15 cellular contexts compared by ENCODE assay signal in the genomic region with DNA sequence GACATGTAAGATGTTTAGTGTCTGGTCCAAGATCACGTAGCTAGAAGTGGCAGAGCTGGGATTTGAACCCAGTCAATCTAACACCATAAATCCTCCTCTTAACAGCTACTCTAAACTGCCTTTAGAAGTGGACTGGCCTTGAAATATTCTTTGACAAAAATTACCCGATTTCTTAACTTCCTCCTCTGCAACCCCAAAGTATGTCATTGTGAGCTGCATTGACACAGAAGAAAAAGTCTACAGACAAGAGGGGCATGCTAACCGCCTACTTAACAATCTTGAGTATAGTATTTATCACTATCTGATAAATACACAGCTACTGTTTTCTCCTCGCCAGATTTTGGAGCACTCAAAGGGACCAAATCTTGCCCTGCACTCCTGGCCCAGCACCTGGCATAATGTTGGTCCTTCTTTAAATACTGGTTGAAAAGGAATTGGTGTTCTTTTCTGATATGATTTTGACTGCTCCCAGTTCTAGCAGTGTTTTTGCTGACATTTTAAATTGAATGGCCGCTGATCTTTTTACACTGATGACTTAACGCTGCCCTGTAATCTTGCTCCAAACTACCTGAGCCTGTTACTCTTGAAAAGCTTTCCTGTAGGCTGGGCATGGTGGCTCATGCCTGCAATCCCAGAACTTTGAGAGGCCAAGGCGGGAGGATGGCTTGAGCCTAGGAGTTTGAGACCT.
"Had no signal": no experiment of that assay in that cellular context is flagged by ENCODE, and none has a peak within 500 bp of the region (broad histone marks: within the 10 kb centered on the region; RNA-seq: fewer than 3 reads in every experiment).

No MANE protein-coding gene starts in this region.

- H3K36me3 Mint-ChIP-seq: activated CD4-positive, alpha-beta memory T cell treated with anti-CD3 and anti-CD28 coated beads for 36 hours; natural killer cell had no signal

- H3K4me3 Mint-ChIP-seq: activated CD4-positive, alpha-beta memory T cell treated with anti-CD3 and anti-CD28 coated beads for 36 hours; activated naive CD8-positive, alpha-beta T cell treated with anti-CD3 and anti-CD28 coated beads, Interleukin-2, amount 10 ng/mL, durations not matched to agents 7 days and 5 days; endodermal cell; natural killer cell; stimulated activated memory B cell treated with anti-CD40 and anti-IgM and Interleukin-4, amounts not matched to agents 10 μg/mL and 1 μg/mL and 100 μg/mL, for 72 hours had no signal

- H3K9me3 ChIP-seq: spleen, suprapubic skin, upper lobe of right lung had no signal

- H3K9me3 Mint-ChIP-seq: activated CD4-positive, alpha-beta memory T cell treated with anti-CD3 and anti-CD28 coated beads for 36 hours; activated naive CD8-positive, alpha-beta T cell treated with anti-CD3 and anti-CD28 coated beads, Interleukin-2, amount 10 ng/mL, durations not matched to agents 7 days and 5 days; endodermal cell; natural killer cell; stimulated activated memory B cell treated with anti-CD40 and anti-IgM and Interleukin-4, amounts not matched to agents 10 μg/mL and 1 μg/mL and 100 μg/mL, for 72 hours had no signal

- H3K27me3 ChIP-seq: spleen, suprapubic skin, upper lobe of right lung had no signal

- H3K27ac ChIP-seq: spleen, suprapubic skin, upper lobe of right lung had no signal

- DNase-seq: activated CD4-positive, alpha-beta memory T cell treated with anti-CD3 and anti-CD28 coated beads for 36 hours; activated gamma-delta T cell treated with Interleukin-2 at 50 U/mL for 16 hours; activated naive CD8-positive, alpha-beta T cell treated with anti-CD3 and anti-CD28 coated beads, Interleukin-2, amount 10 ng/mL, durations not matched to agents 7 days and 5 days; activated T-cell treated with anti-CD3 and anti-CD28 coated beads, Interleukin-2, amount 50 U/mL, for 48 hours; anterior cingulate cortex; endodermal cell; hypothalamus; left cardiac atrium; natural killer cell; spleen; stimulated activated CD4-positive, alpha-beta T cell treated with anti-CD3 and anti-CD28 coated beads, Interleukin-1b, Interleukin-23, amount 100 ng/mL, for 48 hours; upper lobe of right lung had no signal

- H3K4me1 ChIP-seq: suprapubic skin had no signal

- H3K4me3 ChIP-seq: spleen, suprapubic skin, upper lobe of right lung had no signal

- H3K27me3 Mint-ChIP-seq: activated CD4-positive, alpha-beta memory T cell treated with anti-CD3 and anti-CD28 coated beads for 36 hours; activated naive CD8-positive, alpha-beta T cell treated with anti-CD3 and anti-CD28 coated beads, Interleukin-2, amount 10 ng/mL, durations not matched to agents 7 days and 5 days; stimulated activated memory B cell treated with anti-CD40 and anti-IgM and Interleukin-4, amounts not matched to agents 10 μg/mL and 1 μg/mL and 100 μg/mL, for 72 hours had no signal

- H3K36me3 ChIP-seq: spleen, suprapubic skin, upper lobe of right lung had no signal

- H3K27ac Mint-ChIP-seq: activated CD4-positive, alpha-beta memory T cell treated with anti-CD3 and anti-CD28 coated beads for 36 hours; activated naive CD8-positive, alpha-beta T cell treated with anti-CD3 and anti-CD28 coated beads, Interleukin-2, amount 10 ng/mL, durations not matched to agents 7 days and 5 days; endodermal cell; stimulated activated memory B cell treated with anti-CD40 and anti-IgM and Interleukin-4, amounts not matched to agents 10 μg/mL and 1 μg/mL and 100 μg/mL, for 72 hours had no signal

- ATAC-seq: left cardiac atrium; sciatic nerve; stimulated activated memory B cell treated with anti-CD40 and anti-IgM and Interleukin-4, amounts not matched to agents 10 μg/mL and 1 μg/mL and 100 μg/mL, for 72 hours; upper lobe of right lung had no signal
